In the genomic region with DNA sequence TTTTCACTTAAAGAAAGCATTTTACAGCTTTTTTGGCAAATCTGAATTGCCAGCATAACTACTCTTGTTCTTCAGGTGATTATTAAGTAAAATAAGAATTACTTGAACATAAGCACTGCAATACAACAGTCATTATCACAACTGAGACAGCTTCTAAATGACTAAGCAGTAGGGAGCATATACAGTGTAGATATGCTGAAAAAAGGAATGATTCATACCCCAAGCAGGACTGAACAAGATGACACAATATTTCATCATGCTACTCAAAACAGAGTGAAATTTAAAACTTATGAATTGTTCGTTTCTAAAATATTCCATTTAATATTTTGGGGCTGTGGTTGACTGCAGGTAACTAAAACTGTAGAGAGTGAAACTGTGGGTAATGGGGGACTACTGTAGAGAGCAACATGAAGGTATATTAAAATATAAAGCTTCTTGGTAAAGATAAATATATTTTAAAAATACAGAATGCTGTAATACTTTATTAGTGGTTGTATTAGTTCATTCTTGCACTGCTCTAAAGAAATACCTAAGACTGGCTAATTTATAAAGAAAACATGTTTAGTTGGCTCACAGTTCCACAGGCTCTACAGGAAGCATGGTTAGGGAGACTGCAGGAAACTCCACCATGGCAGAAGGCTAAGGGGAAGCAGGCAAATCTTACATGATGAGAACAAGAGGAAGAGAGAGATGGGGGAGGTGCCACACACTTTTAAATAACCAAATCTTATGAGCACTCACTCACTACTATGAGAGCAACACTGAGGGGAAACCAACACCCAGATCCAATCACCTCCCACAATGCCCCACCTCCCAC, we compare ENCODE assay signal across 10 cellular contexts.
A peak's percentile ranks its signal among the peaks of the same experiment; 100 is the strongest.
DNase-seq lines count a peak whose midpoint lies in the region; ATAC-seq, FAIRE-seq and TF ChIP-seq lines count a peak whose summit lies in the region.
"Had no signal": no experiment of that assay in that cellular context is flagged by ENCODE, and none has a peak within 500 bp of the region (broad histone marks: within the 10 kb centered on the region; RNA-seq: fewer than 3 reads in every experiment).

No MANE protein-coding gene starts in this region.

- H3K4me3 Mint-ChIP-seq in T-helper 17 cell, result no peak overlapping the region

- H3K9ac ChIP-seq in HepG2 (ENCODE audit: insufficient read depth, low read depth, low read length), result no peak overlapping the region

- H3K4me3 ChIP-seq in AG09309 (ENCODE audit: control insufficient read depth, low read depth, low read length), result no peak overlapping the region
- no peak overlapping the region for H3K4me3 ChIP-seq in HepG2 (replicated peaks in 1 of 3; ENCODE audit: insufficient read depth in 1 of 3, low read depth in 2 of 3, low read length in 3 of 3)
- no peak overlapping the region for H3K4me3 ChIP-seq in tibial nerve
- H3K4me3 ChIP-seq: tibial artery had no signal

- no peak overlapping the region for H3K27ac ChIP-seq in HepG2 (ENCODE audit: extremely low read length, insufficient read depth, low read length)
- H3K27ac ChIP-seq in tibial nerve, result no peak overlapping the region
- H3K27ac ChIP-seq: tibial artery had no signal

- TF ChIP-seq EP300 in HepG2 (IDR thresholded peaks at IDR 0.05; ENCODE audit: low read depth in 2 of 2, low read length in 2 of 2) (no peak), HepG2 (CRISPR knock-in tag; IDR thresholded peaks at IDR 0.05; ENCODE audit: borderline replicate concordance) (no peak), tibial nerve (IDR thresholded peaks at IDR 0.05) (no peak)

- intact Hi-C loops in HepG2 (cut with micrococcal nuclease; ENCODE audit: unreplicated experiment), result no loop called here

- peaks cover 4% of the 10 kb centered on the region for H3K9me3 ChIP-seq in T-helper 17 cell (ENCODE audit: control insufficient read depth, low read length, poor library complexity, severe bottlenecking)
- H3K9me3 ChIP-seq in HepG2 (ENCODE audit: low read length), result no peaks in the 10 kb centered on the region; the same call in 1 of the 2 replicates
- peaks cover 0 to 51% (median 9%) of the 10 kb centered on the region in 4 donors for H3K9me3 ChIP-seq in tibial nerve

- ATAC-seq in GM21526 (IDR thresholded peaks at IDR 0.05; ENCODE audit: low FRiP score, unreplicated experiment), result peak; percentile 52
- no peak for ATAC-seq in T-helper 17 cell
- no peak for ATAC-seq in HepG2

- POLR2A ChIA-PET in HepG2 (lab: Yijun Ruan, JAX), result no interaction called here

- FAIRE-seq in HepG2 (lab: Jason Lieb, UNC), result no peak

- TF ChIP-seq CTCF in AG09309 (IDR thresholded peaks at IDR 0.05; ENCODE audit: control insufficient read depth, insufficient read depth, low read depth, low read length, missing control alignments) (no peak), HepG2 (CRISPR knock-in tag; IDR thresholded peaks at IDR 0.05) (no peak), tibial nerve (IDR thresholded peaks at IDR 0.05) (no peak)

- H3K27ac Mint-ChIP-seq in T-helper 17 cell, result no peak overlapping the region

- CTCF ChIA-PET in HepG2 (lab: Yijun Ruan, JAX; ENCODE audit: low intra/inter-chr PET ratio, low total read pairs), result no interaction called here

- no peaks in the 10 kb centered on the region for H4K20me1 ChIP-seq in HepG2 (ENCODE audit: insufficient read depth, low read length)

- H3K27me3 Mint-ChIP-seq in T-helper 17 cell, result peaks cover 5% of the 10 kb centered on the region

- DNase-seq in AG09309 (ENCODE audit: low read depth) (peak; percentile 78), M059J (ENCODE audit: low read depth) (peak; percentile 71), erythroblast (lab: John Stamatoyannopoulos, UW) (peak; percentile 46 to 68), T-helper 17 cell (no peak), HepG2 (ENCODE audit: low spot score) (no peak), tibial nerve (ENCODE audit: low spot score in 2 of 2) (no peak)
- no peak for DNase-seq in stimulated activated CD4-positive, alpha-beta T cell treated with anti-CD3 and anti-CD28 coated beads, Interleukin-4, amount 100 ng/mL, for 1 hour
- DNase-seq: DND-41, tibial artery had no signal

- H3K4me1 ChIP-seq in HepG2 (ENCODE audit: insufficient read depth, low read length) (no peaks in the 10 kb centered on the region), tibial nerve (no peaks in the 10 kb centered on the region)
- H3K4me1 ChIP-seq: tibial artery had no signal

- in situ Hi-C loops in HepG2 (cut with HindIII; ENCODE audit: extremely low pct_ligation_motif_present, low pct_unique_long_range_greater_than_20kb), result no loop called here

- H3K36me3 ChIP-seq in HepG2 (replicated peaks in 1 of 2; ENCODE audit: control insufficient read depth in 1 of 2, insufficient read depth in 2 of 2, low read length in 2 of 2), result no peaks in the 10 kb centered on the region
- H3K36me3 ChIP-seq in tibial nerve, result no peaks in the 10 kb centered on the region
- H3K36me3 ChIP-seq: tibial artery had no signal

- no TSS peak for BruUV-seq in HepG2 (replicated peaks; lab: Mats Ljungman, UMichigan)

- no peak overlapping the region for H2AFZ ChIP-seq in HepG2 (ENCODE audit: low read length)

- no peaks in the 10 kb centered on the region for H3K36me3 Mint-ChIP-seq in T-helper 17 cell (ENCODE audit: low read depth)

- no peaks in the 10 kb centered on the region for H3K4me1 Mint-ChIP-seq in T-helper 17 cell

- 0% methylated on average over 1 of the region's 1 CpG for WGBS in HepG2 (ENCODE audit: low lambda C conversion rate)
- WGBS in tibial nerve, 2 donors, result 74 to 75% methylated on average over 1 of the region's 1 CpG

- H3K79me2 ChIP-seq in HepG2 (ENCODE audit: insufficient read depth, low read length), result no peaks in the 10 kb centered on the region

- no peak overlapping the region for H3K4me2 ChIP-seq in HepG2 (ENCODE audit: low read depth, low read length)

- TF ChIP-seq POLR2A in erythroblast (IDR thresholded peaks at IDR 0.05; ENCODE audit: low read length) (no peak), HepG2 (IDR thresholded peaks at IDR 0.05; ENCODE audit: insufficient read depth in 1 of 2, low read depth in 2 of 2, low read length in 2 of 2) (no peak), tibial nerve (IDR thresholded peaks at IDR 0.05) (no peak)

- no peak for TF ChIP-seq RAD21 in HepG2 (CRISPR knock-in tag; IDR thresholded peaks at IDR 0.05)

- H3K27me3 ChIP-seq in HepG2 (ENCODE audit: control insufficient read depth in 1 of 2, insufficient read depth in 2 of 2, low read length in 2 of 2), result no peaks in the 10 kb centered on the region
- no peaks in the 10 kb centered on the region for H3K27me3 ChIP-seq in tibial nerve
- H3K27me3 ChIP-seq: tibial artery had no signal

TF ChIP-seq in HepG2, 621 proteins besides CTCF, POLR2A, EP300 and RAD21:
- TF ChIP-seq KDM5A (IDR thresholded peaks at IDR 0.05; ENCODE audit: borderline replicate concordance, low read length) (no peak), AHR (CRISPR knock-in tag; IDR thresholded peaks at IDR 0.05) (no peak), GPN1 (CRISPR knock-in tag; IDR thresholded peaks at IDR 0.05; ENCODE audit: borderline replicate concordance) (no peak), SALL1 (CRISPR knock-in tag; IDR thresholded peaks at IDR 0.05) (no peak), ATF6 (CRISPR knock-in tag; conservative IDR thresholded peaks at IDR 0.05) (no peak), KDM4B (CRISPR knock-in tag; IDR thresholded peaks at IDR 0.05) (no peak), ETV6 (CRISPR knock-in tag; conservative IDR thresholded peaks at IDR 0.05) (no peak), ZNF75D (CRISPR knock-in tag; IDR thresholded peaks at IDR 0.05; ENCODE audit: borderline replicate concordance) (no peak)

Comparison
In these comparisons a context has a peak if more than half of its experiments do, and no peak if none do; other contexts are left out.
1. DNase-seq: peak in AG09309 (single experiment), M059J (single experiment) and erythroblast (2 of 2); none in stimulated activated CD4-positive, alpha-beta T cell treated with anti-CD3 and anti-CD28 coated beads, Interleukin-4, amount 100 ng/mL, for 1 hour (single experiment), T-helper 17 cell (0 of 3), HepG2 (single experiment) and tibial nerve (0 of 2).